In genomic region chrX:153728095-153728494, GRCh38 we compare ENCODE assay signal across 1 cellular context.
TF ChIP-seq lines count a peak whose summit lies in the region.

No MANE protein-coding gene starts in this region.

TF ChIP-seq in HepG2, 621 proteins besides CTCF, POLR2A, EP300 and RAD21:
- TF ChIP-seq HDAC1 (CRISPR knock-in tag; IDR thresholded peaks at IDR 0.05) (peak; percentile 43; the same call in 1 of the 2 replicates), HNF4G (IDR thresholded peaks at IDR 0.05; ENCODE audit: borderline replicate concordance, low read depth, low read length) (peak; percentile 15; the same call in 1 of the 2 replicates), HNF4G (CRISPR knock-in tag; IDR thresholded peaks at IDR 0.05; ENCODE audit: borderline replicate concordance, low read depth) (0 out of 2 replicates have a peak, but pooled peaks have one; percentile 35), CBX2 (IDR thresholded peaks at IDR 0.05; ENCODE audit: low read depth, low read length) (no peak), CBX2 (CRISPR knock-in tag; IDR thresholded peaks at IDR 0.05; ENCODE audit: low read depth) (no peak), ZBTB33 (CRISPR knock-in tag; IDR thresholded peaks at IDR 0.05) (peak; percentile 7; the same call in 1 of the 2 replicates), U2AF1 (optimal IDR thresholded peaks at IDR 0.05; ENCODE audit: low read depth, low read length) (peak; percentile 26), PRDM4 (CRISPR knock-in tag; IDR thresholded peaks at IDR 0.05; ENCODE audit: borderline replicate concordance) (no peak), HNF4A (CRISPR knock-in tag; IDR thresholded peaks at IDR 0.05) (peak; percentile 77), XRCC5 (optimal IDR thresholded peaks at IDR 0.05; ENCODE audit: low read length) (peak; percentile 64), RXRA (CRISPR knock-in tag; IDR thresholded peaks at IDR 0.05) (peak; percentile 42; the same call in 1 of the 2 replicates), ZNF557 (CRISPR knock-in tag; IDR thresholded peaks at IDR 0.05) (no peak), PAXIP1 (CRISPR knock-in tag; conservative IDR thresholded peaks at IDR 0.05) (peak; percentile 51; the same call in 1 of the 2 replicates), STAG1 (CRISPR knock-in tag; IDR thresholded peaks at IDR 0.05) (0 out of 2 replicates have a peak, but pooled peaks have one; percentile 11), ARID4A (CRISPR knock-in tag; IDR thresholded peaks at IDR 0.05; ENCODE audit: borderline replicate concordance) (peak; percentile 21; the same call in 1 of the 2 replicates), ZNF263 (CRISPR knock-in tag; IDR thresholded peaks at IDR 0.05) (0 out of 2 replicates have a peak, but pooled peaks have one; percentile 19), SAP130 (CRISPR knock-in tag; IDR thresholded peaks at IDR 0.05; ENCODE audit: low read depth) (peak; percentile 41; the same call in 1 of the 2 replicates), HDAC2 (CRISPR knock-in tag; IDR thresholded peaks at IDR 0.05) (0 out of 2 replicates have a peak, but pooled peaks have one; percentile 31), POGK (CRISPR knock-in tag; conservative IDR thresholded peaks at IDR 0.05) (0 out of 2 replicates have a peak, but pooled peaks have one; percentile 21), KAT7 (CRISPR knock-in tag; IDR thresholded peaks at IDR 0.05; ENCODE audit: borderline replicate concordance) (no peak), ETV5 (CRISPR knock-in tag; IDR thresholded peaks at IDR 0.05; ENCODE audit: borderline replicate concordance) (peak; percentile 35; the same call in 1 of the 2 replicates), ZBTB25 (CRISPR knock-in tag; IDR thresholded peaks at IDR 0.05) (no peak), MED1 (CRISPR knock-in tag; IDR thresholded peaks at IDR 0.05) (peak; percentile 37; the same call in 1 of the 2 replicates)
